In the genomic region with DNA sequence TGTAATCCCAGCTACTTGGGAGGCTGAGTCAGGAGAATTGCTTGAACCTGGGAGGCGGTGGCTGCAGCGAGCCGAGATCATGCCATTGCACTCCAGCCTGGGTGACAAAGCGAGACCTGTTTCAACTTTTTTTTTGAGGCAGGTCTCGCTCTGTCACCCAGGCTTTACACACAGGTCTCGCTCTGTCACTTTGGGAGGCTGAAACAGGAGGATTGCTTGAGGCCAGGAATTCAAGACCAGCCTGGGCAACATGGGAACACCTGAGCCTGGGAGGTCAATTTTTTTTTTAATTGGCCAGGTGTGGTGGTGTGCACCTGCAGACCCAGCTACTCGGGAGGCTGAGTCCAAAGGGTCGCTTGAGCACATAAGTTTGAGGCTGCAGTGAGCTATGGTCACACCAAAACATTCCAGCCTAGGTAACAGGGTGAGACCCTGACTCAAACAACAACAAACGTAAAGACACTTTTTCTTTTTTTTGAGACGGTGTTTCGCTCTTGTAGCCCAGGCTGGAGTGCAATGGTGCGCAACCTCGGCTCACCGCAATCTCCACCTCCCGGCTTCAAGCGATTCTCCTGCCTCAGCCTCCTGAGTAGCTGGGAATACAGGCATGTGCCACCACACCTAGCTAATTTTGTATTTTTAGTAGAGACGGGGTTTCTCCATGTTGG, we compare ENCODE assay signal across 8 cellular contexts. TPM values are rescaled to one million over a fixed set of nuclear protein-coding genes. Genes with fewer than 3 reads are reported as not detected.
A peak's percentile ranks its signal among the peaks of the same experiment; 100 is the strongest.
DNase-seq lines count a peak whose midpoint lies in the region; ATAC-seq and TF ChIP-seq lines count a peak whose summit lies in the region.
"Not testable (repeated sequence)": the region's sequence is repeated elsewhere in the genome, so short reads cannot be mapped to it uniquely, and the experiment has no call there.

No MANE protein-coding gene starts in this region.

- not testable (repeated sequence) for H2AFZ ChIP-seq in HCT116 (ENCODE audit: low read depth, low read length, poor library complexity, severe bottlenecking); OCI-LY1 (ENCODE audit: low read length)

- in situ Hi-C loops in astrocyte of the spinal cord (cut with HindIII; ENCODE audit: low sequenced_read_pairs), result not testable (repeated sequence)

- H3K36me3 Mint-ChIP-seq in activated CD4-positive, alpha-beta T cell treated with anti-CD3 and anti-CD28 coated beads, Interleukin-2, amount 10 ng/mL, durations not matched to agents 24 days and 14 days (ENCODE audit: low read depth), result peaks cover 27% of the 10 kb centered on the region
- peaks cover 66% of the 10 kb centered on the region for H3K36me3 Mint-ChIP-seq in stimulated activated effector memory CD8-positive, alpha-beta T cell treated with anti-CD3 and anti-CD28 coated beads, Interleukin-12 subunit alpha, Interleukin-12 subunit beta, amount 100 ng/mL, for 72 hours

- H3K9ac ChIP-seq in BLaER1 treated with 17β-estradiol and CSF1 and Interleukin-3, amounts not matched to agents 10 nM and 100 nM, result peak overlapping the region; percentile 89 to 99 (median 95); a peak in 18 of 22 replicates
- not testable (repeated sequence) for H3K9ac ChIP-seq in HCT116 (ENCODE audit: low read length)
- H3K9ac ChIP-seq in OCI-LY1 (ENCODE audit: low read length), result peak overlapping the region; percentile 59; the same call in 1 of the 2 replicates

- H3K27ac ChIP-seq in BLaER1 treated with 17β-estradiol and CSF1 and Interleukin-3, amounts not matched to agents 10 nM and 100 nM, result peak overlapping the region in 8 of 11 experiments; percentile 90 to 98 (median 96); a peak in 10 of 22 replicates
- H3K27ac ChIP-seq in HCT116 (ENCODE audit: low read depth, low read length) (0 out of 2 replicates have a peak overlapping the region, but pooled peaks have one; percentile 31), OCI-LY1 (ENCODE audit: low read depth, low read length, poor library complexity, severe bottlenecking) (peak overlapping the region; percentile 89)
- not testable (repeated sequence) for H3K27ac ChIP-seq in mesodermal cell (ENCODE audit: low read depth, low read length, severe bottlenecking)

- not testable (repeated sequence) for TF ChIP-seq POLR2A in HCT116 (IDR thresholded peaks at IDR 0.05; ENCODE audit: borderline replicate concordance, extremely low read depth, insufficient read depth, insufficient read length)

- H3K36me3 ChIP-seq in BLaER1 treated with 17β-estradiol and CSF1 and Interleukin-3, amounts not matched to agents 10 nM and 100 nM, result peaks cover 34 to 45% (median 38%) of the 10 kb centered on the region in 11 experiments
- peaks cover 7 to 12% of the 10 kb centered on the region in 2 experiments; a peak in 3 of 4 replicates for H3K36me3 ChIP-seq in HCT116 (ENCODE audit: control insufficient read depth in 1 of 2, insufficient read depth in 2 of 2, low read length in 2 of 2)
- H3K36me3 ChIP-seq in OCI-LY1 (ENCODE audit: insufficient read depth, low read length), result peaks cover 36% of the 10 kb centered on the region
- H3K36me3 ChIP-seq in mesodermal cell (ENCODE audit: control insufficient read depth, insufficient read depth, low read length), result peaks cover 41% of the 10 kb centered on the region

- peak overlapping the region; percentile 62 to 93 (median 88); a peak in 19 of 20 replicates for H3K4me3 ChIP-seq in BLaER1 treated with 17β-estradiol and CSF1 and Interleukin-3, amounts not matched to agents 10 nM and 100 nM
- H3K4me3 ChIP-seq in HCT116 (replicated peaks in 1 of 2; ENCODE audit: low read depth in 1 of 2, low read length in 2 of 2) (peak overlapping the region in 1 of 2 experiments; percentile 98; a peak in 1 of 4 replicates), OCI-LY1 (ENCODE audit: low read depth, low read length, poor library complexity, severe bottlenecking) (peak overlapping the region; percentile 78), astrocyte of the spinal cord (ENCODE audit: low read depth, low read length) (peak overlapping the region; percentile 91), fibroblast of mammary gland (ENCODE audit: control insufficient read depth, low read depth, low read length) (peak overlapping the region; percentile 87), mesodermal cell (ENCODE audit: extremely low read depth, insufficient read depth, low read length, poor library complexity, severe bottlenecking) (peak overlapping the region; percentile 81)

- H3K9me3 Mint-ChIP-seq in activated CD4-positive, alpha-beta T cell treated with anti-CD3 and anti-CD28 coated beads, Interleukin-2, amount 10 ng/mL, durations not matched to agents 24 days and 14 days; stimulated activated effector memory CD8-positive, alpha-beta T cell treated with anti-CD3 and anti-CD28 coated beads, Interleukin-12 subunit alpha, Interleukin-12 subunit beta, amount 100 ng/mL, for 72 hours: not testable (repeated sequence)

- not testable (repeated sequence) for H3K27me3 ChIP-seq in BLaER1 treated with 17β-estradiol and CSF1 and Interleukin-3, amounts not matched to agents 10 nM and 100 nM; HCT116 (ENCODE audit: insufficient read depth, low read length); OCI-LY1 (ENCODE audit: insufficient read depth, low read length)

- POLR2A ChIA-PET in HCT116 (lab: Charles Lee), result interaction anchor here (0.7 to 2.8 kb wide), 5 partner anchors 11 to 862 kb away, joined by 3 to 22 read pairs (median 4); a partner anchor contains a TSS

- not testable (repeated sequence) for H3K9me2 ChIP-seq in HCT116 (ENCODE audit: insufficient read depth); OCI-LY1 (ENCODE audit: low read depth, low read length)

- H3K27me3 Mint-ChIP-seq in activated CD4-positive, alpha-beta T cell treated with anti-CD3 and anti-CD28 coated beads, Interleukin-2, amount 10 ng/mL, durations not matched to agents 24 days and 14 days, result not testable (repeated sequence)

- not testable (repeated sequence) for DNase-seq in HCT116 (ENCODE audit: low read depth, low spot score); activated CD4-positive, alpha-beta T cell treated with anti-CD3 and anti-CD28 coated beads, Interleukin-2, amount 10 ng/mL, durations not matched to agents 24 days and 14 days; astrocyte of the spinal cord (ENCODE audit: low read depth, low spot score); fibroblast of mammary gland (ENCODE audit: low read depth); stimulated activated effector memory CD8-positive, alpha-beta T cell treated with anti-CD3 and anti-CD28 coated beads, Interleukin-12 subunit alpha, Interleukin-12 subunit beta, amount 100 ng/mL, for 72 hours (ENCODE audit: low spot score in 2 of 2)

- H3K4me1 Mint-ChIP-seq in activated CD4-positive, alpha-beta T cell treated with anti-CD3 and anti-CD28 coated beads, Interleukin-2, amount 10 ng/mL, durations not matched to agents 24 days and 14 days, result peaks cover 39% of the 10 kb centered on the region
- H3K4me1 Mint-ChIP-seq in stimulated activated effector memory CD8-positive, alpha-beta T cell treated with anti-CD3 and anti-CD28 coated beads, Interleukin-12 subunit alpha, Interleukin-12 subunit beta, amount 100 ng/mL, for 72 hours, result peaks cover 18% of the 10 kb centered on the region

- not testable (repeated sequence) for TF ChIP-seq CTCF in HCT116 (IDR thresholded peaks at IDR 0.05 in 2 of 3, conservative IDR thresholded peaks at IDR 0.05 in 1 of 3; ENCODE audit: borderline replicate concordance in 1 of 3, insufficient read depth in 1 of 3, low read depth in 2 of 3, low read length in 2 of 3); OCI-LY1 (IDR thresholded peaks at IDR 0.05; ENCODE audit: low read length); astrocyte of the spinal cord (IDR thresholded peaks at IDR 0.05; ENCODE audit: low read depth, low read length); fibroblast of mammary gland (conservative IDR thresholded peaks at IDR 0.05; ENCODE audit: control insufficient read depth, insufficient read depth, low read depth, low read length)

- intact Hi-C loops in HCT116 (cut with micrococcal nuclease), result not testable (repeated sequence)
- intact Hi-C loops in activated CD4-positive, alpha-beta T cell treated with anti-CD3 and anti-CD28 coated beads, Interleukin-2, amount 10 ng/mL, durations not matched to agents 24 days and 14 days (cut with micrococcal nuclease), result loop anchor here (5.0 kb wide), 1 partner anchor 35 kb away; a partner anchor contains a TSS

- H3K4me1 ChIP-seq in BLaER1 treated with 17β-estradiol and CSF1 and Interleukin-3, amounts not matched to agents 10 nM and 100 nM, result peaks cover 19 to 36% (median 27%) of the 10 kb centered on the region in 10 experiments
- H3K4me1 ChIP-seq in HCT116 (ENCODE audit: control insufficient read depth in 1 of 2, insufficient read depth in 2 of 2, low read length in 2 of 2) (peaks cover 11 to 14% of the 10 kb centered on the region in 2 experiments), OCI-LY1 (ENCODE audit: insufficient read depth, low read length, severe bottlenecking) (peaks cover 14% of the 10 kb centered on the region)
- H3K4me1 ChIP-seq in mesodermal cell (ENCODE audit: control insufficient read depth, insufficient read depth, low read length, poor library complexity, severe bottlenecking), result not testable (repeated sequence)

- not testable (repeated sequence) for H3F3A ChIP-seq in OCI-LY1 (ENCODE audit: insufficient read depth, low read length)

- CTCF ChIA-PET in HCT116 (lab: Charles Lee), result not testable (repeated sequence)

- not testable (repeated sequence) for BruUV-seq in HCT116 (replicated peaks; lab: Mats Ljungman, UMichigan)

- H3K9me3 ChIP-seq in BLaER1 treated with 17β-estradiol and CSF1 and Interleukin-3, amounts not matched to agents 10 nM and 100 nM (replicated peaks in 1 of 11); HCT116 (ENCODE audit: control insufficient read depth in 1 of 2, insufficient read depth in 1 of 2, low read depth in 1 of 2, low read length in 2 of 2); OCI-LY1 (ENCODE audit: low read length); mesodermal cell (ENCODE audit: control insufficient read depth, low read length): not testable (repeated sequence)

- WGBS in mesodermal cell (ENCODE audit: insufficient coverage in 2 of 2), 2 experiments, result 93 to 96% methylated on average over 10 to 17 of the region's 17 CpGs

- peaks cover 20 to 51% (median 39%) of the 10 kb centered on the region in 11 experiments; a peak in 14 of 22 replicates for H4K20me1 ChIP-seq in BLaER1 treated with 17β-estradiol and CSF1 and Interleukin-3, amounts not matched to agents 10 nM and 100 nM
- H4K20me1 ChIP-seq in HCT116 (ENCODE audit: insufficient read depth); OCI-LY1 (ENCODE audit: insufficient read depth, low read length): not testable (repeated sequence)

- peak overlapping the region; percentile 99 for H3K4me3 Mint-ChIP-seq in activated CD4-positive, alpha-beta T cell treated with anti-CD3 and anti-CD28 coated beads, Interleukin-2, amount 10 ng/mL, durations not matched to agents 24 days and 14 days
- peak overlapping the region; percentile 96 for H3K4me3 Mint-ChIP-seq in stimulated activated effector memory CD8-positive, alpha-beta T cell treated with anti-CD3 and anti-CD28 coated beads, Interleukin-12 subunit alpha, Interleukin-12 subunit beta, amount 100 ng/mL, for 72 hours

- not testable (repeated sequence) for TF ChIP-seq RAD21 in HCT116 (IDR thresholded peaks at IDR 0.05; ENCODE audit: low read depth)

- H3K27ac Mint-ChIP-seq in activated CD4-positive, alpha-beta T cell treated with anti-CD3 and anti-CD28 coated beads, Interleukin-2, amount 10 ng/mL, durations not matched to agents 24 days and 14 days, result peak overlapping the region; percentile 74
- peak overlapping the region; percentile 99 for H3K27ac Mint-ChIP-seq in stimulated activated effector memory CD8-positive, alpha-beta T cell treated with anti-CD3 and anti-CD28 coated beads, Interleukin-12 subunit alpha, Interleukin-12 subunit beta, amount 100 ng/mL, for 72 hours

- H3K4me2 ChIP-seq in BLaER1 treated with 17β-estradiol and CSF1 and Interleukin-3, amounts not matched to agents 10 nM and 100 nM, result peak overlapping the region; percentile 80 to 92 (median 85)
- H3K4me2 ChIP-seq in HCT116 (ENCODE audit: low read length) (peak overlapping the region; percentile 68; the same call in 1 of the 2 replicates), OCI-LY1 (ENCODE audit: low read length) (peak overlapping the region; percentile 62)

- ATAC-seq in HCT116; stimulated activated effector memory CD8-positive, alpha-beta T cell treated with anti-CD3 and anti-CD28 coated beads, Interleukin-12 subunit alpha, Interleukin-12 subunit beta, amount 100 ng/mL, for 72 hours: not testable (repeated sequence)

- RAD21 ChIA-PET in HCT116 (lab: Charles Lee; ENCODE audit: low non-redundant PET in 1 of 2, low total read pairs in 2 of 2, uncharacterized antibody in 2 of 2, unreplicated experiment in 2 of 2), result not testable (repeated sequence)

- H3K79me2 ChIP-seq in HCT116 (ENCODE audit: insufficient read depth, low read length) (peaks cover 62% of the 10 kb centered on the region), OCI-LY1 (ENCODE audit: insufficient read depth, low read length) (peaks cover 28% of the 10 kb centered on the region)

RNA-seq across cellular contexts. Expression of a gene that starts 1.9 kb away (rescaled TPM):
- total RNA-seq in HCT116 (2021; ENCODE audit: unreplicated experiment), result 215 TPM
- polyA plus RNA-seq in HCT116 (2012), result 269 and 273 TPM in 2 replicates
- total RNA-seq in activated CD4-positive, alpha-beta T cell treated with anti-CD3 and anti-CD28 coated beads, Interleukin-2, amount 10 ng/mL, durations not matched to agents 24 days and 14 days, result 115 and 117 TPM in 2 replicates
- 118 TPM for polyA plus RNA-seq in mesodermal cell (2013, experiment 1 of 2)
- polyA plus RNA-seq in mesodermal cell (2013, experiment 2 of 2), result 105 TPM

RNA-seq across cellular contexts. Expression of a gene that starts 11.5 kb away (rescaled TPM):
- total RNA-seq in HCT116 (2021; ENCODE audit: unreplicated experiment), result 36.6 TPM
- polyA plus RNA-seq in HCT116 (2012), result 45.1 and 51.8 TPM in 2 replicates
- 29.4 and 30.4 TPM in 2 replicates for total RNA-seq in activated CD4-positive, alpha-beta T cell treated with anti-CD3 and anti-CD28 coated beads, Interleukin-2, amount 10 ng/mL, durations not matched to agents 24 days and 14 days
- polyA plus RNA-seq in mesodermal cell (2013, experiment 1 of 2), result 46.7 TPM
- 37.5 TPM for polyA plus RNA-seq in mesodermal cell (2013, experiment 2 of 2)

RNA-seq across cellular contexts. Expression of a gene that starts 35.7 kb away (rescaled TPM):
- 22.9 TPM for total RNA-seq in HCT116 (2021; ENCODE audit: unreplicated experiment)
- polyA plus RNA-seq in HCT116 (2012), result 5.0 and 6.7 TPM in 2 replicates
- 38.0 and 39.2 TPM in 2 replicates for total RNA-seq in activated CD4-positive, alpha-beta T cell treated with anti-CD3 and anti-CD28 coated beads, Interleukin-2, amount 10 ng/mL, durations not matched to agents 24 days and 14 days
- polyA plus RNA-seq in mesodermal cell (2013, experiment 1 of 2), result 11.2 TPM
- polyA plus RNA-seq in mesodermal cell (2013, experiment 2 of 2), result 11.2 TPM

RNA-seq across cellular contexts. Expression of a gene that starts 59.3 kb away (rescaled TPM):
- total RNA-seq in HCT116 (2021; ENCODE audit: unreplicated experiment), result 43.4 TPM
- polyA plus RNA-seq in HCT116 (2012), result 19.5 and 22.5 TPM in 2 replicates
- 73.0 and 73.3 TPM in 2 replicates for total RNA-seq in activated CD4-positive, alpha-beta T cell treated with anti-CD3 and anti-CD28 coated beads, Interleukin-2, amount 10 ng/mL, durations not matched to agents 24 days and 14 days
- polyA plus RNA-seq in mesodermal cell (2013, experiment 1 of 2), result 37.3 TPM
- polyA plus RNA-seq in mesodermal cell (2013, experiment 2 of 2), result 34.2 TPM
